Comparison of ENCODE assay signal across 8 cellular contexts in genomic region chr20:10611357-10611756, GRCh38.
DNase-seq lines count a peak whose midpoint lies in the region; ATAC-seq and TF ChIP-seq lines count a peak whose summit lies in the region.

No MANE protein-coding gene starts in this region.

- no peaks in the 10 kb centered on the region for H3K36me3 ChIP-seq in gastrocnemius medialis

- no peaks in the 10 kb centered on the region for H3K9me3 ChIP-seq in gastrocnemius medialis

- peak; percentile 51 for DNase-seq in ELR (ENCODE audit: low read depth)
- peak; percentile 63 for DNase-seq in NCI-H69 (lab: John Stamatoyannopoulos, UW)
- DNase-seq in fibroblast of mammary gland (ENCODE audit: low read depth) = peak; percentile 73
- DNase-seq in gastrocnemius medialis = peak in 1 of 2 donors; percentile 35
- no peak for DNase-seq in activated effector memory CD4-positive, alpha-beta T cell treated with anti-CD3 and anti-CD28 coated beads, Interleukin-2, amount 50 U/mL, for 16 hours
- DNase-seq in stimulated activated CD4-positive, alpha-beta T cell treated with anti-CD3 and anti-CD28 coated beads, Interleukin-12 subunit alpha, Interleukin-12 subunit beta, amount 100 ng/mL, for 4 hours = no peak
- no peak for DNase-seq in dedifferentiated amniotic fluid mesenchymal stem cell (ENCODE audit: extremely low spot score)

- no peak for TF ChIP-seq POLR2A in gastrocnemius medialis (IDR thresholded peaks at IDR 0.05)

- in situ Hi-C loops in gastrocnemius medialis (cut with MboI; ENCODE audit: low sequenced_read_pairs in 4 of 4) = no loop called here

- intact Hi-C loops in gastrocnemius medialis (cut with DNase I; ENCODE audit: low total_unique reads) = no loop called here

- H3K27me3 ChIP-seq in gastrocnemius medialis = no peaks in the 10 kb centered on the region

- H3K27ac ChIP-seq in gastrocnemius medialis = no peak overlapping the region

- H3K4me3 ChIP-seq in fibroblast of mammary gland (ENCODE audit: control insufficient read depth, low read depth, low read length) (no peak overlapping the region), gastrocnemius medialis (no peak overlapping the region)

- no peaks in the 10 kb centered on the region for H3K4me1 ChIP-seq in gastrocnemius medialis

- peak; percentile 80 for ATAC-seq in GM21576 (IDR thresholded peaks at IDR 0.05; ENCODE audit: unreplicated experiment)
- no peak for ATAC-seq in gastrocnemius medialis

- TF ChIP-seq CTCF in fibroblast of mammary gland (conservative IDR thresholded peaks at IDR 0.05; ENCODE audit: control insufficient read depth, insufficient read depth, low read depth, low read length) (peak; percentile 62), gastrocnemius medialis (IDR thresholded peaks at IDR 0.05 in 4 of 5, conservative IDR thresholded peaks at IDR 0.05 in 1 of 5) (peak in 3 of 5 experiments; percentile 26 to 51 (median 30))

Comparison
In these comparisons a context has a peak if more than half of its experiments do, and no peak if none do; other contexts are left out.
1. DNase-seq: peak in ELR (single experiment), NCI-H69 (single experiment) and fibroblast of mammary gland (single experiment); none in activated effector memory CD4-positive, alpha-beta T cell treated with anti-CD3 and anti-CD28 coated beads, Interleukin-2, amount 50 U/mL, for 16 hours (single experiment), stimulated activated CD4-positive, alpha-beta T cell treated with anti-CD3 and anti-CD28 coated beads, Interleukin-12 subunit alpha, Interleukin-12 subunit beta, amount 100 ng/mL, for 4 hours (single experiment) and dedifferentiated amniotic fluid mesenchymal stem cell (single experiment).